ENCODE assay signal across 8 cellular contexts in the genomic region with DNA sequence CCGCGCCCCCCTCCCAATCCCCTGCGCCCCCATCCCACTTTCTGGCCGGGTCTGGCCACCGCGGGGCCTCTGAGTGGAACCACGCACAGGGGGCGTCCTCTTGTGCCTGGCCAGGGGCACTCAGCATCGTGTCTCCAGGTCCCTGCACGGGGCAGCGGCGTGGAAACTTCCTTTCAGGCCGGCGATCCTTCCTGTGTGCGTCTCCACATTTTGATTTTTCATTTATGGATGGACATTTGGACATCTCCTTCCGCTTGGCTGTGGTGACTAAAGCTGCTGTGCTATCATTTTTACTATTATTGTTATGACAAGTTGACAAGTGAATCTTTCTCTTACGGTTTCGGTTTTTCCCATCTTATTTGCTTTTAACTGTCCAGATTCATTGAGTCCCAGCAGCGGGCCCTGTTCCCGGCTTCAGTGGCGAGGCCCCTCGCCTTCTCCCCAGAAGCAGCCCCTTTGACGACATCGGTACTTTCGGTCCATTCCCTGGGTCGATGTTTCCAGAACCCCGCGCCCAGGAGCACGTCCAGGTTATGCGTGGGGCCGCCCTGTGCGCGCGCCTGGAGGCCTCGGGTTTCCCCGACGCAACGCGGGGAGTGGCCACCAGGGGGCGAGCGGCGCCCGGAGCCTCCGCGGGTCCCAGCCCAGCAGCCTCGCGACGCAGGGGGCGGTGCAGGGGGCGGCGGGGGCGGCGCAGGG. TPM values are rescaled to one million over a fixed set of nuclear protein-coding genes. Genes with fewer than 3 reads are reported as not detected.
DNase-seq lines count a peak whose midpoint lies in the region; ATAC-seq and TF ChIP-seq lines count a peak whose summit lies in the region.

No MANE protein-coding gene starts in this region.

- DNase-seq in GDM1 (lab: John Stamatoyannopoulos, UW): peak; percentile 60
- peak; percentile 27 to 76 for DNase-seq in NCI-H446 (lab: John Stamatoyannopoulos, UW)
- DNase-seq in activated CD4-positive, alpha-beta T cell treated with anti-CD3 and anti-CD28 coated beads, Interleukin-2, amount 50 U/mL, for 4 hours: peak; percentile 85 to 91
- DNase-seq in right lobe of liver: peak; percentile 90 to 94 (median 93)
- DNase-seq in stimulated activated CD4-positive, alpha-beta T cell treated with anti-CD3 and anti-CD28 coated beads, Interleukin-4, amount 100 ng/mL, for 4 hours: peak; percentile 82 to 91

- 3% methylated on average over 38 of the region's 53 CpGs for WGBS in right lobe of liver (ENCODE audit: insufficient coverage, low coverage, low lambda C conversion rate, missing lambda C conversion rate)

- peak overlapping the region; percentile 92 for H3K4me3 Mint-ChIP-seq in dendritic cell treated with granulocyte-macrophage colony-stimulating factor and Interleukin-4, amounts not matched to agents 40 ng/mL and 50 ng/mL, for 4 days

- H3K36me3 ChIP-seq in right lobe of liver: no peaks in the 10 kb centered on the region

- H3K27me3 ChIP-seq in right lobe of liver: no peaks in the 10 kb centered on the region

- H3K4me1 ChIP-seq in right lobe of liver: peaks cover 0 to 8% (median 4%) of the 10 kb centered on the region in 4 donors

- peak overlapping the region; percentile 95 for H3K27ac Mint-ChIP-seq in dendritic cell treated with granulocyte-macrophage colony-stimulating factor and Interleukin-4, amounts not matched to agents 40 ng/mL and 50 ng/mL, for 4 days

- TF ChIP-seq CTCF in right lobe of liver (IDR thresholded peaks at IDR 0.05): peak; percentile 72 to 96 (median 76)

- H3K27me3 Mint-ChIP-seq in dendritic cell treated with granulocyte-macrophage colony-stimulating factor and Interleukin-4, amounts not matched to agents 40 ng/mL and 50 ng/mL, for 4 days: peaks cover 16% of the 10 kb centered on the region

- peak overlapping the region; percentile 60 to 66 (median 64) for H3K4me3 ChIP-seq in right lobe of liver

- H3K9me3 ChIP-seq in right lobe of liver: no peaks in the 10 kb centered on the region

- peaks cover 37% of the 10 kb centered on the region for H3K4me1 Mint-ChIP-seq in dendritic cell treated with granulocyte-macrophage colony-stimulating factor and Interleukin-4, amounts not matched to agents 40 ng/mL and 50 ng/mL, for 4 days (ENCODE audit: low read depth)

- H3K27ac ChIP-seq in right lobe of liver: peak overlapping the region; percentile 74 to 79 (median 76)

- intact Hi-C loops in dendritic cell treated with granulocyte-macrophage colony-stimulating factor and Interleukin-4, amounts not matched to agents 40 ng/mL and 50 ng/mL, for 4 days (cut with micrococcal nuclease): loop anchor here (2.0 to 10.0 kb wide), 2 partner anchors 76 to 90 kb away; a partner anchor contains a TSS
- intact Hi-C loops in right lobe of liver (cut with DNase I): loop anchor here (5.0 kb wide), 2 partner anchors 43 to 268 kb away; no protein-coding TSS in a partner anchor

- TF ChIP-seq POLR2A in right lobe of liver (IDR thresholded peaks at IDR 0.05): peak; percentile 32

- peaks cover 6% of the 10 kb centered on the region for H3K36me3 Mint-ChIP-seq in dendritic cell treated with granulocyte-macrophage colony-stimulating factor and Interleukin-4, amounts not matched to agents 40 ng/mL and 50 ng/mL, for 4 days (ENCODE audit: low read depth)

- peak; percentile 52 for ATAC-seq in HG02840 (IDR thresholded peaks at IDR 0.05; ENCODE audit: low FRiP score, unreplicated experiment)
- ATAC-seq in right lobe of liver: peak; percentile 70 to 80 (median 76)
- ATAC-seq in GM21360 (IDR thresholded peaks at IDR 0.05; ENCODE audit: unreplicated experiment): no peak

- no peaks in the 10 kb centered on the region for H3K9me3 Mint-ChIP-seq in dendritic cell treated with granulocyte-macrophage colony-stimulating factor and Interleukin-4, amounts not matched to agents 40 ng/mL and 50 ng/mL, for 4 days

RNA-seq across cellular contexts. Expression of a gene that starts 12.4 kb away (rescaled TPM):
- 10 to 100 TPM in 4 of 6 experiments, 1 to 10 TPM in 2; 4.5 to 24.5 (median 15.7) TPM for total RNA-seq in right lobe of liver
